1 cellular context compared by ENCODE assay signal in the genomic region with DNA sequence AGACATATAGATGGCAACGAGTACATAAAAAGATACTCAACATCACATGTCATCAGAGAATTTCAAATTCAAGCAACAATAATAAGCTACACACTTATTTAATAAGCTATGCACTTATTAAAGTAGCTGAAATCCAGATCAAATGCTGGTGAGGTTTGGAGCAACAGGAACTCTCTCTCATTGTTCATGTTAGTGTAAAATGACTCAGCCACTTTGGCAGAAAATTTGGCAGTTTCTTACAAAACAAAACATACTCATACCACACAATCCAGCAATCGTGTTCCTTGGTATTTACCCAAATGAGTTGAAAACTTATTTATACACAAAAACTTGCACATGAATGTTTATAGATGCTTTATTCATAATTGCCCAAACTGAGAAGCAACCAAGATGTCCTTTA.
TF ChIP-seq lines count a peak whose summit lies in the region.

No MANE protein-coding gene starts in this region.

TF ChIP-seq in IMR-90, 13 proteins besides CTCF, POLR2A, EP300 and RAD21 (continued from another document):
- TF ChIP-seq CEBPB (IDR thresholded peaks at IDR 0.05; ENCODE audit: low read depth, low read length) (no peak), MAFK (IDR thresholded peaks at IDR 0.05; ENCODE audit: low read depth, low read length) (no peak), CHD1 (IDR thresholded peaks at IDR 0.05; ENCODE audit: low read depth, low read length) (no peak), MAZ (IDR thresholded peaks at IDR 0.05; ENCODE audit: borderline replicate concordance, low read depth, low read length) (no peak), BHLHE40 (IDR thresholded peaks at IDR 0.05; ENCODE audit: low read depth, low read length) (no peak), MXI1 (IDR thresholded peaks at IDR 0.05; ENCODE audit: borderline replicate concordance, low read depth, low read length) (no peak), RFX5 (IDR thresholded peaks at IDR 0.05; ENCODE audit: low read depth, low read length) (no peak), FOS (IDR thresholded peaks at IDR 0.05; ENCODE audit: low read depth, low read length) (no peak), RCOR1 (IDR thresholded peaks at IDR 0.05; ENCODE audit: insufficient replicate concordance, low read length) (no peak), SMC3 (IDR thresholded peaks at IDR 0.05; ENCODE audit: low read depth, low read length) (no peak)
- TF ChIP-seq, protein P1, sequence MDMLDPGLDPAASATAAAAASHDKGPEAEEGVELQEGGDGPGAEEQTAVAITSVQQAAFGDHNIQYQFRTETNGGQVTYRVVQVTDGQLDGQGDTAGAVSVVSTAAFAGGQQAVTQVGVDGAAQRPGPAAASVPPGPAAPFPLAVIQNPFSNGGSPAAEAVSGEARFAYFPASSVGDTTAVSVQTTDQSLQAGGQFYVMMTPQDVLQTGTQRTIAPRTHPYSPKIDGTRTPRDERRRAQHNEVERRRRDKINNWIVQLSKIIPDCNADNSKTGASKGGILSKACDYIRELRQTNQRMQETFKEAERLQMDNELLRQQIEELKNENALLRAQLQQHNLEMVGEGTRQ (IDR thresholded peaks at IDR 0.05; ENCODE audit: low read depth, low read length) = no peak
